Comparison of ENCODE assay signal across 2 cellular contexts in the genomic region with DNA sequence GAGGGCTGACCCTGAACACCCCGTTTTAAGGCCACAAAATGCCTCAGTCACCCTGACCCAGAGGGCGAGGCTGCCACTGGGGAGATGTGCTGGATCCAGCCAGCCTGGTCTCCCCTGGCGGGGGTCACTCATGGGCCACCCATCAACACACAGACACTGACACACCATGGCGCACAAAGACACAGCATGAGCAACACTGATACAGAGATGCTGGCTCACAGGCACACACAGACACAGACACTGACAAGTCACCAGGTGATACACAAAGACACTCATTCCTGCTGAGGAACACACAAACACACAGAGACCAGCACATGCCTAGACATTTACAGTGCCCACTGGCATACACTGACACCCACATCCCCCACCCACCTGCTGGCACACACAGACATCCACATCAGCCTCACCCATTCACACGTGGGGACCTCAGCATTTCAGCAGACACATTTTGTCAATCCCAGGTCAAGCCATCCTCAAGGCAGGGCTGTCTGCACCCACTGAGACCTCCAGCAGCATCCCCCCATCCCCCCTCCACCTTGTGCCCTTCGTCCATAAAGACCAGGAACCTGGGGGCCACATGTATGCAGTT.
A peak's percentile ranks its signal among the peaks of the same experiment; 100 is the strongest.
TF ChIP-seq lines count a peak whose summit lies in the region.

No MANE protein-coding gene starts in this region.

TF ChIP-seq in HepG2, 621 proteins besides CTCF, POLR2A, EP300 and RAD21:
- TF ChIP-seq, protein P1, sequence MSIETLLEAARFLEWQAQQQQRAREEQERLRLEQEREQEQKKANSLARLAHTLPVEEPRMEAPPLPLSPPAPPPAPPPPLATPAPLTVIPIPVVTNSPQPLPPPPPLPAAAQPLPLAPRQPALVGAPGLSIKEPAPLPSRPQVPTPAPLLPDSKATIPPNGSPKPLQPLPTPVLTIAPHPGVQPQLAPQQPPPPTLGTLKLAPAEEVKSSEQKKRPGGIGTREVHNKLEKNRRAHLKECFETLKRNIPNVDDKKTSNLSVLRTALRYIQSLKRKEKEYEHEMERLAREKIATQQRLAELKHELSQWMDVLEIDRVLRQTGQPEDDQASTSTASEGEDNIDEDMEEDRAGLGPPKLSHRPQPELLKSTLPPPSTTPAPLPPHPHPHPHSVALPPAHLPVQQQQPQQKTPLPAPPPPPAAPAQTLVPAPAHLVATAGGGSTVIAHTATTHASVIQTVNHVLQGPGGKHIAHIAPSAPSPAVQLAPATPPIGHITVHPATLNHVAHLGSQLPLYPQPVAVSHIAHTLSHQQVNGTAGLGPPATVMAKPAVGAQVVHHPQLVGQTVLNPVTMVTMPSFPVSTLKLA (IDR thresholded peaks at IDR 0.05): peak; percentile 50; the same call in 1 of the 2 replicates
- TF ChIP-seq ZNF703 (CRISPR knock-in tag; IDR thresholded peaks at IDR 0.05; ENCODE audit: borderline replicate concordance): no peak

TF ChIP-seq in GM12878, 131 proteins besides CTCF, POLR2A, EP300 and RAD21 (continued from another document):
- TF ChIP-seq TCF3 (IDR thresholded peaks at IDR 0.05; ENCODE audit: borderline replicate concordance, insufficient read depth, low read depth, low read length) (peak; percentile 67; the same call in 1 of the 2 replicates), RBBP5 (conservative IDR thresholded peaks at IDR 0.05) (no peak), SIX5 (IDR thresholded peaks at IDR 0.05; ENCODE audit: low read depth, low read length, severe bottlenecking) (no peak), TCF7 (IDR thresholded peaks at IDR 0.05; ENCODE audit: borderline replicate concordance) (no peak), CREM (IDR thresholded peaks at IDR 0.05; ENCODE audit: low read depth) (no peak), TBL1XR1 (IDR thresholded peaks at IDR 0.05; ENCODE audit: low read depth, low read length) (no peak), NR2C2 (IDR thresholded peaks at IDR 0.05; ENCODE audit: borderline replicate concordance, control insufficient read depth, insufficient read length, low read depth) (no peak), SUPT20H (IDR thresholded peaks at IDR 0.05; ENCODE audit: borderline replicate concordance, control insufficient read depth, low read depth, low read length) (no peak)
- TF ChIP-seq, protein P2, sequence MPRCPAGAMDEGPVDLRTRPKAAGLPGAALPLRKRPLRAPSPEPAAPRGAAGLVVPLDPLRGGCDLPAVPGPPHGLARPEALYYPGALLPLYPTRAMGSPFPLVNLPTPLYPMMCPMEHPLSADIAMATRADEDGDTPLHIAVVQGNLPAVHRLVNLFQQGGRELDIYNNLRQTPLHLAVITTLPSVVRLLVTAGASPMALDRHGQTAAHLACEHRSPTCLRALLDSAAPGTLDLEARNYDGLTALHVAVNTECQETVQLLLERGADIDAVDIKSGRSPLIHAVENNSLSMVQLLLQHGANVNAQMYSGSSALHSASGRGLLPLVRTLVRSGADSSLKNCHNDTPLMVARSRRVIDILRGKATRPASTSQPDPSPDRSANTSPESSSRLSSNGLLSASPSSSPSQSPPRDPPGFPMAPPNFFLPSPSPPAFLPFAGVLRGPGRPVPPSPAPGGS (IDR thresholded peaks at IDR 0.05; ENCODE audit: borderline replicate concordance, insufficient read depth, low read depth, low read length, poor library complexity, severe bottlenecking): peak; percentile 97
- TF ChIP-seq, protein P3, sequence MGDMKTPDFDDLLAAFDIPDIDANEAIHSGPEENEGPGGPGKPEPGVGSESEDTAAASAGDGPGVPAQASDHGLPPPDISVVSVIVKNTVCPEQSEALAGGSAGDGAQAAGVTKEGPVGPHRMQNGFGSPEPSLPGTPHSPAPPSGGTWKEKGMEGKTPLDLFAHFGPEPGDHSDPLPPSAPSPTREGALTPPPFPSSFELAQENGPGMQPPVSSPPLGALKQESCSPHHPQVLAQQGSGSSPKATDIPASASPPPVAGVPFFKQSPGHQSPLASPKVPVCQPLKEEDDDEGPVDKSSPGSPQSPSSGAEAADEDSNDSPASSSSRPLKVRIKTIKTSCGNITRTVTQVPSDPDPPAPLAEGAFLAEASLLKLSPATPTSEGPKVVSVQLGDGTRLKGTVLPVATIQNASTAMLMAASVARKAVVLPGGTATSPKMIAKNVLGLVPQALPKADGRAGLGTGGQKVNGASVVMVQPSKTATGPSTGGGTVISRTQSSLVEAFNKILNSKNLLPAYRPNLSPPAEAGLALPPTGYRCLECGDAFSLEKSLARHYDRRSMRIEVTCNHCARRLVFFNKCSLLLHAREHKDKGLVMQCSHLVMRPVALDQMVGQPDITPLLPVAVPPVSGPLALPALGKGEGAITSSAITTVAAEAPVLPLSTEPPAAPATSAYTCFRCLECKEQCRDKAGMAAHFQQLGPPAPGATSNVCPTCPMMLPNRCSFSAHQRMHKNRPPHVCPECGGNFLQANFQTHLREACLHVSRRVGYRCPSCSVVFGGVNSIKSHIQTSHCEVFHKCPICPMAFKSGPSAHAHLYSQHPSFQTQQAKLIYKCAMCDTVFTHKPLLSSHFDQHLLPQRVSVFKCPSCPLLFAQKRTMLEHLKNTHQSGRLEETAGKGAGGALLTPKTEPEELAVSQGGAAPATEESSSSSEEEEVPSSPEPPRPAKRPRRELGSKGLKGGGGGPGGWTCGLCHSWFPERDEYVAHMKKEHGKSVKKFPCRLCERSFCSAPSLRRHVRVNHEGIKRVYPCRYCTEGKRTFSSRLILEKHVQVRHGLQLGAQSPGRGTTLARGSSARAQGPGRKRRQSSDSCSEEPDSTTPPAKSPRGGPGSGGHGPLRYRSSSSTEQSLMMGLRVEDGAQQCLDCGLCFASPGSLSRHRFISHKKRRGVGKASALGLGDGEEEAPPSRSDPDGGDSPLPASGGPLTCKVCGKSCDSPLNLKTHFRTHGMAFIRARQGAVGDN (IDR thresholded peaks at IDR 0.05): no peak
